In genomic region chr13:46170268-46170667, GRCh38 we compare ENCODE assay signal across 11 cellular contexts. TPM values are rescaled to one million over a fixed set of nuclear protein-coding genes. Genes with fewer than 3 reads are reported as not detected.
DNase-seq lines count a peak whose midpoint lies in the region; ATAC-seq, FAIRE-seq and TF ChIP-seq lines count a peak whose summit lies in the region.
"Had no signal": no experiment of that assay in that cellular context is flagged by ENCODE, and none has a peak within 500 bp of the region (broad histone marks: within the 10 kb centered on the region; RNA-seq: fewer than 3 reads in every experiment).

No MANE protein-coding gene starts in this region.

- no peaks in the 10 kb centered on the region for H3K36me3 ChIP-seq in mesenchymal stem cell (ENCODE audit: control insufficient read depth in 1 of 2, insufficient read depth in 2 of 2, low read depth in 1 of 2, low read length in 2 of 2)
- H3K36me3 ChIP-seq: right atrium auricular region had no signal

- H2BK15ac ChIP-seq in mesenchymal stem cell (ENCODE audit: low read depth, poor library complexity, severe bottlenecking) = peak overlapping the region; percentile 82

- H3K36me3 Mint-ChIP-seq in CD4-positive, alpha-beta T cell (ENCODE audit: low read depth) = peaks cover 69% of the 10 kb centered on the region
- H3K36me3 Mint-ChIP-seq in activated T-cell treated with anti-CD3 and anti-CD28 coated beads, Interleukin-2, amount 50 U/mL, for 72 hours (ENCODE audit: insufficient read depth in 2 of 2) = peaks cover 22 to 40% of the 10 kb centered on the region in 2 donors

- H3K4me1 ChIP-seq in mesenchymal stem cell (ENCODE audit: control insufficient read depth, insufficient read depth, low read depth, low read length) = peaks cover 7% of the 10 kb centered on the region
- H3K4me1 ChIP-seq: right atrium auricular region had no signal

- H4K91ac ChIP-seq in mesenchymal stem cell (ENCODE audit: low read length) = no peak overlapping the region

- H3K9me3 ChIP-seq in CD4-positive, alpha-beta T cell (ENCODE audit: control insufficient read depth, low read length) = no peaks in the 10 kb centered on the region
- H3K9me3 ChIP-seq in mesenchymal stem cell (ENCODE audit: control insufficient read depth, low read length) = no peaks in the 10 kb centered on the region
- H3K9me3 ChIP-seq: right atrium auricular region had no signal

- H3K4me3 ChIP-seq in mesenchymal stem cell (ENCODE audit: insufficient read depth in 1 of 2, low read depth in 1 of 2, low read length in 2 of 2) = no peak overlapping the region
- H3K4me3 ChIP-seq: K562, right atrium auricular region had no signal

- H2AFZ ChIP-seq in mesenchymal stem cell (ENCODE audit: low read depth, low read length) = no peak overlapping the region

- H3K9me3 Mint-ChIP-seq in CD4-positive, alpha-beta T cell = no peaks in the 10 kb centered on the region
- H3K9me3 Mint-ChIP-seq in activated T-cell treated with anti-CD3 and anti-CD28 coated beads, Interleukin-2, amount 50 U/mL, for 72 hours = peaks cover 0 to 4% of the 10 kb centered on the region in 2 donors

- peak overlapping the region; percentile 5 to 20 for H3K4ac ChIP-seq in mesenchymal stem cell (ENCODE audit: low read depth in 1 of 2, low read length in 2 of 2)

- peak overlapping the region; percentile 46 to 73 for H3K18ac ChIP-seq in mesenchymal stem cell (ENCODE audit: low read depth in 1 of 2, low read length in 2 of 2)

- no peak overlapping the region for H2BK5ac ChIP-seq in mesenchymal stem cell (ENCODE audit: low read depth, low read length, poor library complexity, severe bottlenecking)

- POLR2A ChIA-PET in CD4-positive, alpha-beta T cell (lab: Charles Lee) = interaction anchor here (1.0 to 15.5 kb wide), 7 partner anchors 10 to 151 kb away, joined by 4 to 217 read pairs (median 7); partner anchors contain the start of genes LCP1 and LRRC63

- peak overlapping the region; percentile 98 for H3K27ac Mint-ChIP-seq in CD4-positive, alpha-beta T cell
- peak overlapping the region; percentile 98 for H3K27ac Mint-ChIP-seq in activated T-cell treated with anti-CD3 and anti-CD28 coated beads, Interleukin-2, amount 50 U/mL, for 72 hours

- intact Hi-C loops in CD4-positive, alpha-beta T cell (cut with DNase I, micrococcal nuclease) = loop anchor here in 1 of 2 experiments (2.0 to 5.0 kb wide), 2 partner anchors 15 to 118 kb away; partner anchors contain the start of gene ZC3H13

- H3K4me1 Mint-ChIP-seq in CD4-positive, alpha-beta T cell (ENCODE audit: low read depth) = peaks cover 99% of the 10 kb centered on the region
- peaks cover 100% of the 10 kb centered on the region for H3K4me1 Mint-ChIP-seq in activated T-cell treated with anti-CD3 and anti-CD28 coated beads, Interleukin-2, amount 50 U/mL, for 72 hours (ENCODE audit: low read depth)

- no peak overlapping the region for H2BK120ac ChIP-seq in mesenchymal stem cell (ENCODE audit: low read depth, low read length)

- no peak overlapping the region for H2AK5ac ChIP-seq in mesenchymal stem cell (ENCODE audit: low read length, severe bottlenecking)

- peak; percentile 24 for FAIRE-seq in GM12892 (lab: Jason Lieb, UNC)
- FAIRE-seq: K562 had no signal

- H3K23ac ChIP-seq in mesenchymal stem cell (ENCODE audit: low read length in 2 of 2) = peak overlapping the region in 1 of 2 experiments; percentile 10

- H3K27me3 ChIP-seq in CD4-positive, alpha-beta T cell (ENCODE audit: control insufficient read depth, insufficient read depth, low read length) = no peaks in the 10 kb centered on the region
- no peaks in the 10 kb centered on the region for H3K27me3 ChIP-seq in mesenchymal stem cell (ENCODE audit: control insufficient read depth in 1 of 2, insufficient read depth in 1 of 2, low read length in 2 of 2)
- H3K27me3 ChIP-seq: right atrium auricular region had no signal

- peak overlapping the region; percentile 83 for H3K4me3 Mint-ChIP-seq in CD4-positive, alpha-beta T cell
- peak overlapping the region; percentile 91 to 94 for H3K4me3 Mint-ChIP-seq in activated T-cell treated with anti-CD3 and anti-CD28 coated beads, Interleukin-2, amount 50 U/mL, for 72 hours

- CTCF ChIA-PET in CD4-positive, alpha-beta T cell (lab: Charles Lee) = interaction anchor here (0.6 to 5.9 kb wide), 3 partner anchors 9 to 479 kb away, joined by 3 to 70 read pairs (median 9); no protein-coding TSS in a partner anchor

- no peaks in the 10 kb centered on the region for H3K79me1 ChIP-seq in mesenchymal stem cell (replicated peaks; ENCODE audit: low read length, poor library complexity, severe bottlenecking)

- H3K27ac ChIP-seq in CD4-positive, alpha-beta T cell (ENCODE audit: low read depth, low read length) = peak overlapping the region; percentile 68
- no peak overlapping the region for H3K27ac ChIP-seq in mesenchymal stem cell (ENCODE audit: low read length, poor library complexity, severe bottlenecking)
- H3K27ac ChIP-seq: right atrium auricular region had no signal

- H3K27me3 Mint-ChIP-seq in CD4-positive, alpha-beta T cell = no peaks in the 10 kb centered on the region
- H3K27me3 Mint-ChIP-seq in activated T-cell treated with anti-CD3 and anti-CD28 coated beads, Interleukin-2, amount 50 U/mL, for 72 hours (ENCODE audit: low read depth) = no peaks in the 10 kb centered on the region

- H4K8ac ChIP-seq in mesenchymal stem cell (ENCODE audit: low read length) = peak overlapping the region; percentile 41

- peak overlapping the region in 1 of 2 experiments; percentile 13 for H3K14ac ChIP-seq in mesenchymal stem cell (ENCODE audit: low read length in 2 of 2)

- peak overlapping the region; percentile 14 to 82 for H2BK12ac ChIP-seq in mesenchymal stem cell (ENCODE audit: low read length in 2 of 2)

- no peak for DNase-seq in CD4-positive, alpha-beta T cell
- DNase-seq in GM12892 (ENCODE audit: insufficient read length) (no peak), mesenchymal stem cell (no peak), kidney glomerular epithelial cell (lab: John Stamatoyannopoulos, UW) (no peak), GM03348 (ENCODE audit: low spot score) (no peak), NCI-H226 (no peak), RKO (ENCODE audit: low spot score) (no peak)
- no peak for DNase-seq in activated T-cell treated with anti-CD3 and anti-CD28 coated beads, Interleukin-2, amount 50 U/mL, for 72 hours
- DNase-seq: head of caudate nucleus had no signal

- no peak for TF ChIP-seq CTCF in CD4-positive, alpha-beta T cell (IDR thresholded peaks at IDR 0.05)

- no peak overlapping the region for H3K9ac ChIP-seq in mesenchymal stem cell (ENCODE audit: low read length)

- no peak for ATAC-seq in CD4-positive, alpha-beta T cell (ENCODE audit: poor library complexity)
- ATAC-seq in activated T-cell treated with anti-CD3 and anti-CD28 coated beads, Interleukin-2, amount 50 U/mL, for 72 hours (replicated peaks in 1 of 2) = no peak

- H3K4me2 ChIP-seq in mesenchymal stem cell (ENCODE audit: low read length, poor library complexity, severe bottlenecking) = no peak overlapping the region

- TF ChIP-seq POLR2A in GM12892 (IDR thresholded peaks at IDR 0.05; ENCODE audit: low read depth, low read length) = peak; percentile 59

- WGBS in mesenchymal stem cell = 88% methylated on average over 7 of the region's 7 CpGs

RNA-seq across cellular contexts. Expression of gene LCP1, which starts 11.7 kb away (rescaled TPM):
- total RNA-seq in CD4-positive, alpha-beta T cell = 100 to 1,000 TPM; 266 to 276 TPM
- polyA plus RNA-seq in GM12892 (2012; ENCODE audit: missing spikeins) = 1,187 TPM
- total RNA-seq in activated T-cell treated with anti-CD3 and anti-CD28 coated beads, Interleukin-2, amount 50 U/mL, for 72 hours = 100 to 1,000 TPM; 834 to 955 TPM
- polyA plus RNA-seq in mesenchymal stem cell (2013, experiment 1 of 2) = 1.1 TPM
- 1.1 TPM for polyA plus RNA-seq in mesenchymal stem cell (2013, experiment 2 of 2)

RNA-seq across cellular contexts. Expression of gene LRRC63, which starts 41.5 kb away (rescaled TPM):
- under 1 TPM in 1 of 2 experiments, not detected in 1; 0.17 TPM for total RNA-seq in CD4-positive, alpha-beta T cell
- polyA plus RNA-seq in GM12892 (2012; ENCODE audit: missing spikeins) = 0.68 TPM
- 1 to 10 TPM; 1.0 to 2.5 TPM for total RNA-seq in activated T-cell treated with anti-CD3 and anti-CD28 coated beads, Interleukin-2, amount 50 U/mL, for 72 hours
- 0.07 TPM for polyA plus RNA-seq in mesenchymal stem cell (2013, experiment 1 of 2)
- 0.07 TPM for polyA plus RNA-seq in mesenchymal stem cell (2013, experiment 2 of 2)
- total RNA-seq: right atrium auricular region had no signal
